Comparison of ENCODE assay signal across 1 cellular context in the genomic region with DNA sequence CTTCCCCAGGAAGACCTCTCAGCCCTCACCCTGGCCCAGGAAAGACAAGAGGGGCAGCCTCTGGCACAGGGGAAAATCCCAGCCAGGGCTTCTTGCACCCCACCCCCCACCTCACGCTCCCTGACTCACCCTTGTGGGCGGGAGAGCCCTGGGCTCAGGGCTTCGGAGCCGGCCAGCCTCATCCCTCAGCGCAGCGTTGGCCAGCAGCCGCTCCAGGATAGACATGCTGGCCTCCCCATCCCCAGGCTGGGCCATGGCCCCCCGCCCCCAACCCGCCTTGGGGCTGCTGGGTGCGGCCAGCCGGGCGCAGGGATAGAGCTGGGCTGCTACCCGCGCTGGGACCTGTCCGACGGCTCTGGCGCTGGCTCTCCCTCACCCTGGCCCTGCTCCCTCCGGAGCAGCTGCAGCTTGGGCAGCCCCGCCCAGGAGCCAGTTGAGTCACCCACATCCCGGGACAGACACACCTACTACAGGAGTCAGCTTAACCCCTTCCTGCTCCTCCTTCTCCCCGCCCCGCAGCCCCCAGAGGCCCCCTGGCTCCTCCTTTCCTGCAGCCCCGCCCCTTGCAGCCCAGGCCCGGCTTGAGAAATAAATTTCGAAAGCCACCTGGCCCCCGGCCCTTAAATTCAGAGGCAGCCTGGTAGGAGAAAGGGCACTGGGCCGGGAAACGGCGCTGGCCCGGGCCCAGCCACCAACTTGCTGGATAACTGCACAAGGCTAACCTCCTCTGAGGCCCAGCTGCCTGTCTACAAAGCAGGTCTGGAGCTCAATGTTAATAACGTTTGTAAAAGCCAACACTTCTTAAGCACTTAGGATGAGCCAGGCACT.
TF ChIP-seq lines count a peak whose summit lies in the region.

No MANE protein-coding gene starts in this region.

TF ChIP-seq in HEK293, 187 proteins besides CTCF, POLR2A, EP300 and RAD21 (continued from another document):
- TF ChIP-seq, protein P1, sequence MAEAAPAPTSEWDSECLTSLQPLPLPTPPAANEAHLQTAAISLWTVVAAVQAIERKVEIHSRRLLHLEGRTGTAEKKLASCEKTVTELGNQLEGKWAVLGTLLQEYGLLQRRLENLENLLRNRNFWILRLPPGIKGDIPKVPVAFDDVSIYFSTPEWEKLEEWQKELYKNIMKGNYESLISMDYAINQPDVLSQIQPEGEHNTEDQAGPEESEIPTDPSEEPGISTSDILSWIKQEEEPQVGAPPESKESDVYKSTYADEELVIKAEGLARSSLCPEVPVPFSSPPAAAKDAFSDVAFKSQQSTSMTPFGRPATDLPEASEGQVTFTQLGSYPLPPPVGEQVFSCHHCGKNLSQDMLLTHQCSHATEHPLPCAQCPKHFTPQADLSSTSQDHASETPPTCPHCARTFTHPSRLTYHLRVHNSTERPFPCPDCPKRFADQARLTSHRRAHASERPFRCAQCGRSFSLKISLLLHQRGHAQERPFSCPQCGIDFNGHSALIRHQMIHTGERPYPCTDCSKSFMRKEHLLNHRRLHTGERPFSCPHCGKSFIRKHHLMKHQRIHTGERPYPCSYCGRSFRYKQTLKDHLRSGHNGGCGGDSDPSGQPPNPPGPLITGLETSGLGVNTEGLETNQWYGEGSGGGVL (tag by site-specific recombination; IDR thresholded peaks at IDR 0.05) = no peak
- TF ChIP-seq, protein P2, sequence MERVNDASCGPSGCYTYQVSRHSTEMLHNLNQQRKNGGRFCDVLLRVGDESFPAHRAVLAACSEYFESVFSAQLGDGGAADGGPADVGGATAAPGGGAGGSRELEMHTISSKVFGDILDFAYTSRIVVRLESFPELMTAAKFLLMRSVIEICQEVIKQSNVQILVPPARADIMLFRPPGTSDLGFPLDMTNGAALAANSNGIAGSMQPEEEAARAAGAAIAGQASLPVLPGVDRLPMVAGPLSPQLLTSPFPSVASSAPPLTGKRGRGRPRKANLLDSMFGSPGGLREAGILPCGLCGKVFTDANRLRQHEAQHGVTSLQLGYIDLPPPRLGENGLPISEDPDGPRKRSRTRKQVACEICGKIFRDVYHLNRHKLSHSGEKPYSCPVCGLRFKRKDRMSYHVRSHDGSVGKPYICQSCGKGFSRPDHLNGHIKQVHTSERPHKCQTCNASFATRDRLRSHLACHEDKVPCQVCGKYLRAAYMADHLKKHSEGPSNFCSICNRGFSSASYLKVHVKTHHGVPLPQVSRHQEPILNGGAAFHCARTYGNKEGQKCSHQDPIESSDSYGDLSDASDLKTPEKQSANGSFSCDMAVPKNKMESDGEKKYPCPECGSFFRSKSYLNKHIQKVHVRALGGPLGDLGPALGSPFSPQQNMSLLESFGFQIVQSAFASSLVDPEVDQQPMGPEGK (tag by site-specific recombination; IDR thresholded peaks at IDR 0.05) = peak; percentile 80
- TF ChIP-seq ZNF792 (tag by site-specific recombination; IDR thresholded peaks at IDR 0.05) (no peak), ZFP41 (tag by site-specific recombination; IDR thresholded peaks at IDR 0.05; ENCODE audit: borderline replicate concordance) (no peak), TRIM28 (IDR thresholded peaks at IDR 0.05; ENCODE audit: borderline replicate concordance, low read length) (no peak), ZNF138 (tag by site-specific recombination; IDR thresholded peaks at IDR 0.05; ENCODE audit: borderline replicate concordance) (no peak), ZNF175 (tag by site-specific recombination; IDR thresholded peaks at IDR 0.05) (no peak), ZIC2 (tag by site-specific recombination; IDR thresholded peaks at IDR 0.05) (no peak)
- TF ChIP-seq, protein P3, sequence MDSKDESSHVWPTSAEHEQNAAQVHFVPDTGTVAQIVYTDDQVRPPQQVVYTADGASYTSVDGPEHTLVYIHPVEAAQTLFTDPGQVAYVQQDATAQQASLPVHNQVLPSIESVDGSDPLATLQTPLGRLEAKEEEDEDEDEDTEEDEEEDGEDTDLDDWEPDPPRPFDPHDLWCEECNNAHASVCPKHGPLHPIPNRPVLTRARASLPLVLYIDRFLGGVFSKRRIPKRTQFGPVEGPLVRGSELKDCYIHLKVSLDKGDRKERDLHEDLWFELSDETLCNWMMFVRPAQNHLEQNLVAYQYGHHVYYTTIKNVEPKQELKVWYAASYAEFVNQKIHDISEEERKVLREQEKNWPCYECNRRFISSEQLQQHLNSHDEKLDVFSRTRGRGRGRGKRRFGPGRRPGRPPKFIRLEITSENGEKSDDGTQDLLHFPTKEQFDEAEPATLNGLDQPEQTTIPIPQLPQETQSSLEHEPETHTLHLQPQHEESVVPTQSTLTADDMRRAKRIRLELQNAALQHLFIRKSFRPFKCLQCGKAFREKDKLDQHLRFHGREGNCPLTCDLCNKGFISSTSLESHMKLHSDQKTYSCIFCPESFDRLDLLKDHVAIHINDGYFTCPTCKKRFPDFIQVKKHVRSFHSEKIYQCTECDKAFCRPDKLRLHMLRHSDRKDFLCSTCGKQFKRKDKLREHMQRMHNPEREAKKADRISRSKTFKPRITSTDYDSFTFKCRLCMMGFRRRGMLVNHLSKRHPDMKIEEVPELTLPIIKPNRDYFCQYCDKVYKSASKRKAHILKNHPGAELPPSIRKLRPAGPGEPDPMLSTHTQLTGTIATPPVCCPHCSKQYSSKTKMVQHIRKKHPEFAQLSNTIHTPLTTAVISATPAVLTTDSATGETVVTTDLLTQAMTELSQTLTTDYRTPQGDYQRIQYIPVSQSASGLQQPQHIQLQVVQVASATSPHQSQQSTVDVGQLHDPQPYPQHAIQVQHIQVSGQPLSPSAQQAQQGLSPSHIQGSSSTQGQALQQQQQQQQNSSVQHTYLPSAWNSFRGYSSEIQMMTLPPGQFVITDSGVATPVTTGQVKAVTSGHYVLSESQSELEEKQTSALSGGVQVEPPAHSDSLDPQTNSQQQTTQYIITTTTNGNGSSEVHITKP (tag by site-specific recombination; IDR thresholded peaks at IDR 0.05) = peak; percentile 73
- TF ChIP-seq, protein P4, sequence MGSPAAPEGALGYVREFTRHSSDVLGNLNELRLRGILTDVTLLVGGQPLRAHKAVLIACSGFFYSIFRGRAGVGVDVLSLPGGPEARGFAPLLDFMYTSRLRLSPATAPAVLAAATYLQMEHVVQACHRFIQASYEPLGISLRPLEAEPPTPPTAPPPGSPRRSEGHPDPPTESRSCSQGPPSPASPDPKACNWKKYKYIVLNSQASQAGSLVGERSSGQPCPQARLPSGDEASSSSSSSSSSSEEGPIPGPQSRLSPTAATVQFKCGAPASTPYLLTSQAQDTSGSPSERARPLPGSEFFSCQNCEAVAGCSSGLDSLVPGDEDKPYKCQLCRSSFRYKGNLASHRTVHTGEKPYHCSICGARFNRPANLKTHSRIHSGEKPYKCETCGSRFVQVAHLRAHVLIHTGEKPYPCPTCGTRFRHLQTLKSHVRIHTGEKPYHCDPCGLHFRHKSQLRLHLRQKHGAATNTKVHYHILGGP (tag by site-specific recombination; IDR thresholded peaks at IDR 0.05) = no peak
